In genomic region chr15:101188517-101189340, GRCh38 we compare ENCODE assay signal across 1 cellular context.
TF ChIP-seq lines count a peak whose summit lies in the region.

No MANE protein-coding gene starts in this region.

TF ChIP-seq in GM12878, 131 proteins besides CTCF, POLR2A, EP300 and RAD21 (continued from another document and continues in another):
- TF ChIP-seq, protein P1, sequence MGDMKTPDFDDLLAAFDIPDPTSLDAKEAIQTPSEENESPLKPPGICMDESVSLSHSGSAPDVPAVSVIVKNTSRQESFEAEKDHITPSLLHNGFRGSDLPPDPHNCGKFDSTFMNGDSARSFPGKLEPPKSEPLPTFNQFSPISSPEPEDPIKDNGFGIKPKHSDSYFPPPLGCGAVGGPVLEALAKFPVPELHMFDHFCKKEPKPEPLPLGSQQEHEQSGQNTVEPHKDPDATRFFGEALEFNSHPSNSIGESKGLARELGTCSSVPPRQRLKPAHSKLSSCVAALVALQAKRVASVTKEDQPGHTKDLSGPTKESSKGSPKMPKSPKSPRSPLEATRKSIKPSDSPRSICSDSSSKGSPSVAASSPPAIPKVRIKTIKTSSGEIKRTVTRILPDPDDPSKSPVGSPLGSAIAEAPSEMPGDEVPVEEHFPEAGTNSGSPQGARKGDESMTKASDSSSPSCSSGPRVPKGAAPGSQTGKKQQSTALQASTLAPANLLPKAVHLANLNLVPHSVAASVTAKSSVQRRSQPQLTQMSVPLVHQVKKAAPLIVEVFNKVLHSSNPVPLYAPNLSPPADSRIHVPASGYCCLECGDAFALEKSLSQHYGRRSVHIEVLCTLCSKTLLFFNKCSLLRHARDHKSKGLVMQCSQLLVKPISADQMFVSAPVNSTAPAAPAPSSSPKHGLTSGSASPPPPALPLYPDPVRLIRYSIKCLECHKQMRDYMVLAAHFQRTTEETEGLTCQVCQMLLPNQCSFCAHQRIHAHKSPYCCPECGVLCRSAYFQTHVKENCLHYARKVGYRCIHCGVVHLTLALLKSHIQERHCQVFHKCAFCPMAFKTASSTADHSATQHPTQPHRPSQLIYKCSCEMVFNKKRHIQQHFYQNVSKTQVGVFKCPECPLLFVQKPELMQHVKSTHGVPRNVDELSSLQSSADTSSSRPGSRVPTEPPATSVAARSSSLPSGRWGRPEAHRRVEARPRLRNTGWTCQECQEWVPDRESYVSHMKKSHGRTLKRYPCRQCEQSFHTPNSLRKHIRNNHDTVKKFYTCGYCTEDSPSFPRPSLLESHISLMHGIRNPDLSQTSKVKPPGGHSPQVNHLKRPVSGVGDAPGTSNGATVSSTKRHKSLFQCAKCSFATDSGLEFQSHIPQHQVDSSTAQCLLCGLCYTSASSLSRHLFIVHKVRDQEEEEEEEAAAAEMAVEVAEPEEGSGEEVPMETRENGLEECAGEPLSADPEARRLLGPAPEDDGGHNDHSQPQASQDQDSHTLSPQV (IDR thresholded peaks at IDR 0.05): no peak
- no peak for TF ChIP-seq TCF12 (IDR thresholded peaks at IDR 0.05; ENCODE audit: low read depth, low read length)
- no peak for TF ChIP-seq NR2F1 (conservative IDR thresholded peaks at IDR 0.05)
- TF ChIP-seq RELB (IDR thresholded peaks at IDR 0.05; ENCODE audit: low read depth): peak; percentile 85; the same call in 1 of the 2 replicates
- no peak for TF ChIP-seq CHD2 (IDR thresholded peaks at IDR 0.05; ENCODE audit: borderline replicate concordance, low read depth, low read length)
- no peak for TF ChIP-seq SMARCA5 (IDR thresholded peaks at IDR 0.05)
- no peak for TF ChIP-seq SIN3A (IDR thresholded peaks at IDR 0.05; ENCODE audit: low read depth, low read length)
- TF ChIP-seq SREBF1 (IDR thresholded peaks at IDR 0.05; ENCODE audit: low read length): peak; percentile 43; the same call in 1 of the 2 replicates
- no peak for TF ChIP-seq SPI1 (IDR thresholded peaks at IDR 0.05; ENCODE audit: borderline replicate concordance, insufficient read depth, low read depth, low read length)
- no peak for TF ChIP-seq RAD51 (IDR thresholded peaks at IDR 0.05)
- TF ChIP-seq CREM (IDR thresholded peaks at IDR 0.05; ENCODE audit: low read depth): no peak
- TF ChIP-seq ZNF384 (IDR thresholded peaks at IDR 0.05; ENCODE audit: borderline replicate concordance, low read depth, low read length): peak; percentile 84
- 0 out of 2 replicates have a peak, but pooled peaks have one; percentile 1 for TF ChIP-seq NBN (IDR thresholded peaks at IDR 0.05)
- TF ChIP-seq HDAC2 (IDR thresholded peaks at IDR 0.05): no peak
- TF ChIP-seq JUNB (IDR thresholded peaks at IDR 0.05): peak; percentile 95
- TF ChIP-seq ATF7 (IDR thresholded peaks at IDR 0.05; ENCODE audit: low read depth): peak; percentile 85
- TF ChIP-seq MEF2B (IDR thresholded peaks at IDR 0.05; ENCODE audit: partially characterized antibody, poor library complexity, severe bottlenecking): no peak
- TF ChIP-seq, protein P2, sequence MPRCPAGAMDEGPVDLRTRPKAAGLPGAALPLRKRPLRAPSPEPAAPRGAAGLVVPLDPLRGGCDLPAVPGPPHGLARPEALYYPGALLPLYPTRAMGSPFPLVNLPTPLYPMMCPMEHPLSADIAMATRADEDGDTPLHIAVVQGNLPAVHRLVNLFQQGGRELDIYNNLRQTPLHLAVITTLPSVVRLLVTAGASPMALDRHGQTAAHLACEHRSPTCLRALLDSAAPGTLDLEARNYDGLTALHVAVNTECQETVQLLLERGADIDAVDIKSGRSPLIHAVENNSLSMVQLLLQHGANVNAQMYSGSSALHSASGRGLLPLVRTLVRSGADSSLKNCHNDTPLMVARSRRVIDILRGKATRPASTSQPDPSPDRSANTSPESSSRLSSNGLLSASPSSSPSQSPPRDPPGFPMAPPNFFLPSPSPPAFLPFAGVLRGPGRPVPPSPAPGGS (IDR thresholded peaks at IDR 0.05; ENCODE audit: borderline replicate concordance, insufficient read depth, low read depth, low read length, poor library complexity, severe bottlenecking): no peak
- 0 out of 2 replicates have a peak, but pooled peaks have one; percentile 8 for TF ChIP-seq BMI1 (IDR thresholded peaks at IDR 0.05; ENCODE audit: borderline replicate concordance)
- TF ChIP-seq, protein P3, sequence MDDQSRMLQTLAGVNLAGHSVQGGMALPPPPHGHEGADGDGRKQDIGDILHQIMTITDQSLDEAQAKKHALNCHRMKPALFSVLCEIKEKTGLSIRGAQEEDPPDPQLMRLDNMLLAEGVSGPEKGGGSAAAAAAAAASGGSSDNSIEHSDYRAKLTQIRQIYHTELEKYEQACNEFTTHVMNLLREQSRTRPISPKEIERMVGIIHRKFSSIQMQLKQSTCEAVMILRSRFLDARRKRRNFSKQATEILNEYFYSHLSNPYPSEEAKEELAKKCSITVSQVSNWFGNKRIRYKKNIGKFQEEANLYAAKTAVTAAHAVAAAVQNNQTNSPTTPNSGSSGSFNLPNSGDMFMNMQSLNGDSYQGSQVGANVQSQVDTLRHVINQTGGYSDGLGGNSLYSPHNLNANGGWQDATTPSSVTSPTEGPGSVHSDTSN (IDR thresholded peaks at IDR 0.05; ENCODE audit: insufficient replicate concordance, low read depth, low read length): no peak
- no peak for TF ChIP-seq POU2F2 (IDR thresholded peaks at IDR 0.05; ENCODE audit: borderline replicate concordance, low read depth, low read length)
- no peak for TF ChIP-seq EGR1 (IDR thresholded peaks at IDR 0.05; ENCODE audit: borderline replicate concordance in 1 of 2, low read depth in 2 of 2, low read length in 2 of 2)
- TF ChIP-seq SKIL (IDR thresholded peaks at IDR 0.05; ENCODE audit: low read depth, poor library complexity, severe bottlenecking): peak; percentile 75
- TF ChIP-seq RCOR1 (conservative IDR thresholded peaks at IDR 0.05; ENCODE audit: low read depth, low read length): no peak
- 0 out of 2 replicates have a peak, but pooled peaks have one; percentile 24 for TF ChIP-seq CBX5 (IDR thresholded peaks at IDR 0.05; ENCODE audit: low read depth)
- TF ChIP-seq, protein P4, sequence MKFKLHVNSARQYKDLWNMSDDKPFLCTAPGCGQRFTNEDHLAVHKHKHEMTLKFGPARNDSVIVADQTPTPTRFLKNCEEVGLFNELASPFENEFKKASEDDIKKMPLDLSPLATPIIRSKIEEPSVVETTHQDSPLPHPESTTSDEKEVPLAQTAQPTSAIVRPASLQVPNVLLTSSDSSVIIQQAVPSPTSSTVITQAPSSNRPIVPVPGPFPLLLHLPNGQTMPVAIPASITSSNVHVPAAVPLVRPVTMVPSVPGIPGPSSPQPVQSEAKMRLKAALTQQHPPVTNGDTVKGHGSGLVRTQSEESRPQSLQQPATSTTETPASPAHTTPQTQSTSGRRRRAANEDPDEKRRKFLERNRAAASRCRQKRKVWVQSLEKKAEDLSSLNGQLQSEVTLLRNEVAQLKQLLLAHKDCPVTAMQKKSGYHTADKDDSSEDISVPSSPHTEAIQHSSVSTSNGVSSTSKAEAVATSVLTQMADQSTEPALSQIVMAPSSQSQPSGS (IDR thresholded peaks at IDR 0.05; ENCODE audit: low read length): 0 out of 2 replicates have a peak, but pooled peaks have one; percentile 46
- TF ChIP-seq ZNF622 (IDR thresholded peaks at IDR 0.05): no peak
- peak; percentile 79 for TF ChIP-seq RUNX3 (IDR thresholded peaks at IDR 0.05; ENCODE audit: low read length)
- no peak for TF ChIP-seq NRF1 (conservative IDR thresholded peaks at IDR 0.05; ENCODE audit: low read depth, low read length)
- TF ChIP-seq PML (IDR thresholded peaks at IDR 0.05; ENCODE audit: low read length): 0 out of 2 replicates have a peak, but pooled peaks have one; percentile 6
- no peak for TF ChIP-seq SMAD1 (IDR thresholded peaks at IDR 0.05; ENCODE audit: low read depth, partially characterized antibody)
- no peak for TF ChIP-seq BCLAF1 (IDR thresholded peaks at IDR 0.05)
- TF ChIP-seq IKZF2 (IDR thresholded peaks at IDR 0.05): 0 out of 4 replicates have a peak, but pooled peaks of 1 of the 2 experiments have one; percentile 1
- no peak for TF ChIP-seq SIX5 (IDR thresholded peaks at IDR 0.05; ENCODE audit: low read depth, low read length, severe bottlenecking)
- peak; percentile 62; the same call in 1 of the 2 replicates for TF ChIP-seq MEF2A (IDR thresholded peaks at IDR 0.05; ENCODE audit: insufficient read depth, low read depth, low read length)
- TF ChIP-seq, protein P5, sequence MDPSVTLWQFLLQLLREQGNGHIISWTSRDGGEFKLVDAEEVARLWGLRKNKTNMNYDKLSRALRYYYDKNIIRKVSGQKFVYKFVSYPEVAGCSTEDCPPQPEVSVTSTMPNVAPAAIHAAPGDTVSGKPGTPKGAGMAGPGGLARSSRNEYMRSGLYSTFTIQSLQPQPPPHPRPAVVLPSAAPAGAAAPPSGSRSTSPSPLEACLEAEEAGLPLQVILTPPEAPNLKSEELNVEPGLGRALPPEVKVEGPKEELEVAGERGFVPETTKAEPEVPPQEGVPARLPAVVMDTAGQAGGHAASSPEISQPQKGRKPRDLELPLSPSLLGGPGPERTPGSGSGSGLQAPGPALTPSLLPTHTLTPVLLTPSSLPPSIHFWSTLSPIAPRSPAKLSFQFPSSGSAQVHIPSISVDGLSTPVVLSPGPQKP (IDR thresholded peaks at IDR 0.05; ENCODE audit: low read depth, low read length): no peak
- TF ChIP-seq MTA3 (IDR thresholded peaks at IDR 0.05; ENCODE audit: borderline replicate concordance, low read length): no peak; the same call in 1 of the 2 replicates
- peak; percentile 46 for TF ChIP-seq MTA2 (IDR thresholded peaks at IDR 0.05; ENCODE audit: low read depth)
- TF ChIP-seq ESRRA (IDR thresholded peaks at IDR 0.05; ENCODE audit: low read length): no peak
